Comparison of ENCODE assay signal across 8 cellular contexts in the genomic region with DNA sequence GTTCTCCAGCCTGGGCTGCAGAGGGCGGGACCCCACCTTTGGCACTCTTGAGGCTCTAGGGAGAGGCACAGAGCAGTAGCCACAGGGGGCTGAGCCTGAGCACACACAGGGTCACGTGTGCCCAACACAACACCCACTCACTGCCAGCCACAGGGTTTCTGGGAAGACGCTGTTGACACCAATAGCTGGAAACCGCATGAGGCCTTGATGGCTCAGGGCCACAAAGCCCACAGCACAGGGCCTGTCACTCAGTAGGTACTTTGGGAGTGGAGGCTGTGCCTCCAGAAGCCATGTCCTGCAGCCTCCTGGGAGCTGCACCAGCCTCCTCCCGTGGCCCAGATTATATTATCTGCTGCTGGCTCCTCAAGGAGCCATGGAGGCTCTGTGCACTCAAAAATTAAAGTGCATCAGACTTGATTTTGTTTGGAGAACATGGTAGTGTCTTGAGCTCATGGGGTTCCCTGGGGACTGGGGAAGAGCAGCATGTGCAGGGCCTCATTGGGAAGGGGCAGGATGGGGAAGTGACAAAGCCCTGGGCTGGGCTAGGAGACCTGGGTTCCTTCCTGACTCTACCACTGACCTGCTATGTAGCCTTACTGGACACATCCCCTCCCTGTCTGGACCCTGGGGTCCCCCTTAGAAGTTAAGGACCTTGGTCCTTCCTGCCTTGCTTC. TPM values are rescaled to one million over a fixed set of nuclear protein-coding genes. Genes with fewer than 3 reads are reported as not detected.
DNase-seq lines count a peak whose midpoint lies in the region; ATAC-seq and TF ChIP-seq lines count a peak whose summit lies in the region.

No MANE protein-coding gene starts in this region.

- DNase-seq in DMS153 (lab: John Stamatoyannopoulos, UW) = peak; percentile 10
- DNase-seq in DMS153 treated with DMSO at 0.1 percent for 48 hours (lab: John Stamatoyannopoulos, UW; ENCODE audit: unreplicated experiment) = no peak
- DNase-seq in NT2/D1 (ENCODE audit: low read depth, low spot score) = no peak
- DNase-seq in activated T-cell treated with anti-CD3 and anti-CD28 coated beads, Interleukin-2, amount 50 U/mL, for 72 hours = peak; percentile 92 to 96
- peak in 41 of 42 donors; percentile 35 to 88 (median 64) for DNase-seq in head of caudate nucleus
- peak; percentile 59 to 82 for DNase-seq in stimulated activated CD4-positive, alpha-beta T cell treated with anti-CD3 and anti-CD28 coated beads, Interleukin-12 subunit alpha, Interleukin-12 subunit beta, amount 100 ng/mL, for 24 hours (ENCODE audit: low read depth in 2 of 2)
- no peak for DNase-seq in PC-3
- DNase-seq in KG1 (lab: John Stamatoyannopoulos, UW) = no peak

- peak overlapping the region; percentile 96 for H3K27ac Mint-ChIP-seq in activated T-cell treated with anti-CD3 and anti-CD28 coated beads, Interleukin-2, amount 50 U/mL, for 72 hours

- H3K36me3 ChIP-seq in NT2/D1 (ENCODE audit: insufficient read depth, insufficient read length, low read length) = no peaks in the 10 kb centered on the region
- H3K36me3 ChIP-seq in PC-3 (ENCODE audit: low read depth, low read length) = no peaks in the 10 kb centered on the region; the same call in 1 of the 2 replicates

- H3K9ac ChIP-seq in NT2/D1 (ENCODE audit: insufficient read length, low read depth) (peak overlapping the region; percentile 56), PC-3 (ENCODE audit: low read length) (no peak overlapping the region)

- H3K4me1 ChIP-seq in NT2/D1 (ENCODE audit: insufficient read depth, insufficient read length) (peaks cover 22% of the 10 kb centered on the region), PC-3 (ENCODE audit: insufficient read depth, low read length) (peaks cover 14% of the 10 kb centered on the region)

- H3K9me2 ChIP-seq in PC-3 (replicated peaks; ENCODE audit: low read length) = no peaks in the 10 kb centered on the region

- H4K20me1 ChIP-seq in PC-3 (ENCODE audit: low read length) = no peaks in the 10 kb centered on the region

- H3K27me3 ChIP-seq in NT2/D1 (ENCODE audit: insufficient read depth, insufficient read length) = no peaks in the 10 kb centered on the region
- no peaks in the 10 kb centered on the region for H3K27me3 ChIP-seq in PC-3 (ENCODE audit: low read length)

- TF ChIP-seq CTCF in PC-3 (conservative IDR thresholded peaks at IDR 0.05; ENCODE audit: low read depth, low read length) = no peak

- no peaks in the 10 kb centered on the region for H3K9me3 ChIP-seq in NT2/D1 (ENCODE audit: insufficient read depth, low read length)
- H3K9me3 ChIP-seq in PC-3 (ENCODE audit: low read length) = no peaks in the 10 kb centered on the region

- H3K4me1 Mint-ChIP-seq in activated T-cell treated with anti-CD3 and anti-CD28 coated beads, Interleukin-2, amount 50 U/mL, for 72 hours (ENCODE audit: low read depth) = peaks cover 81% of the 10 kb centered on the region

- H3K4me2 ChIP-seq in PC-3 (ENCODE audit: low read length) = no peak overlapping the region

- H3K27me3 Mint-ChIP-seq in activated T-cell treated with anti-CD3 and anti-CD28 coated beads, Interleukin-2, amount 50 U/mL, for 72 hours (ENCODE audit: low read depth) = no peaks in the 10 kb centered on the region

- no peaks in the 10 kb centered on the region for H3K9me3 Mint-ChIP-seq in activated T-cell treated with anti-CD3 and anti-CD28 coated beads, Interleukin-2, amount 50 U/mL, for 72 hours

- H3K4me3 ChIP-seq in NT2/D1 (ENCODE audit: insufficient read length, low read depth) (no peak overlapping the region), PC-3 (ENCODE audit: low read length) (no peak overlapping the region)

- H3K79me2 ChIP-seq in PC-3 (ENCODE audit: low read length) = no peaks in the 10 kb centered on the region

- CTCF ChIA-PET in PC-3 (lab: Charles Lee) = no interaction called here

- peaks cover 0 to 5% of the 10 kb centered on the region in 2 donors for H3K36me3 Mint-ChIP-seq in activated T-cell treated with anti-CD3 and anti-CD28 coated beads, Interleukin-2, amount 50 U/mL, for 72 hours (ENCODE audit: insufficient read depth in 2 of 2)

- POLR2A ChIA-PET in PC-3 (lab: Charles Lee; ENCODE audit: unreplicated experiment) = no interaction called here

- H3K4me3 Mint-ChIP-seq in activated T-cell treated with anti-CD3 and anti-CD28 coated beads, Interleukin-2, amount 50 U/mL, for 72 hours = peak overlapping the region; percentile 86 to 92

- H3F3A ChIP-seq in PC-3 (ENCODE audit: low read length, unreplicated experiment) = no peaks in the 10 kb centered on the region

- no TSS peak for BruUV-seq in PC-3 (replicated peaks; lab: Mats Ljungman, UMichigan)

- H3K27ac ChIP-seq in PC-3 (ENCODE audit: low read length) = no peak overlapping the region

- H2AFZ ChIP-seq in PC-3 (ENCODE audit: low read length) = no peak overlapping the region

- peak; percentile 75 to 78 for ATAC-seq in activated T-cell treated with anti-CD3 and anti-CD28 coated beads, Interleukin-2, amount 50 U/mL, for 72 hours (replicated peaks in 1 of 2)
- ATAC-seq in PC-3 = no peak

- intact Hi-C loops in head of caudate nucleus (cut with DNase I) (no loop called here), PC-3 (cut with micrococcal nuclease) (no loop called here)

RNA-seq across cellular contexts. Expression of a gene that starts 12.5 kb away (rescaled TPM):
- 100 to 1,000 TPM; 192 to 209 TPM for total RNA-seq in activated T-cell treated with anti-CD3 and anti-CD28 coated beads, Interleukin-2, amount 50 U/mL, for 72 hours
- 167 and 194 TPM in 2 replicates for total RNA-seq in PC-3 (2014; rRNA removed)

Comparison
In these comparisons a context has a peak if more than half of its experiments do, and no peak if none do; other contexts are left out.
1. DNase-seq: peak in DMS153 (single experiment), activated T-cell treated with anti-CD3 and anti-CD28 coated beads, Interleukin-2, amount 50 U/mL, for 72 hours (2 of 2), head of caudate nucleus (41 of 42) and stimulated activated CD4-positive, alpha-beta T cell treated with anti-CD3 and anti-CD28 coated beads, Interleukin-12 subunit alpha, Interleukin-12 subunit beta, amount 100 ng/mL, for 24 hours (2 of 2); none in DMS153 treated with DMSO at 0.1 percent for 48 hours (single experiment), NT2/D1 (single experiment), PC-3 (single experiment) and KG1 (single experiment).